17 cellular contexts compared by ENCODE assay signal in the genomic region with DNA sequence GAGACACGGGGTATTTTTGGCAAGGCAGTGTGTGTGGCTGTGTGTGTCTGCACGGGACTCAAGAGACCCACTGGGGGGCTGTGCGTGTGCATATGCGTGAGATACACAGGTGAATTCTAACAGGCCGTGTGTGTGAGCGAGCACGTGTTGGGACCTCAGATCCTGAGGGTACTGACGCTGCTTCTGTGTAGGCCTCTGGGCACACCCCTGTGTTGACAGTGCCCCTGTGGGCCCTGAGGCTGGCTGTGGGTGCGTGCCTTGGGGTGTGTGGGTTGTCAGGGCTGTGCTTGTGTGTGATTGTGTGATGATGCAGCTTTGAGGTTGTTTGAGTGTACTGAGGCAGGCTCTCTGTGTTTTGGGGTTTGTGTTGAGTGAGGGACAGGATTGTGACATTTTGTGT. TPM values are rescaled to one million over a fixed set of nuclear protein-coding genes. Genes with fewer than 3 reads are reported as not detected.
"Had no signal": no experiment of that assay in that cellular context is flagged by ENCODE, and none has a peak within 500 bp of the region (broad histone marks: within the 10 kb centered on the region; RNA-seq: fewer than 3 reads in every experiment).

No MANE protein-coding gene starts in this region.

- H3K4me1 Mint-ChIP-seq: brain had no signal

- H3K27ac Mint-ChIP-seq: activated naive CD4-positive, alpha-beta T cell treated with anti-CD3 and anti-CD28 coated beads, Interleukin-2, amount 10 ng/mL, durations not matched to agents 7 days and 5 days; brain; dendritic cell treated with granulocyte-macrophage colony-stimulating factor and Interleukin-4, amounts not matched to agents 40 ng/mL and 50 ng/mL, for 4 days; stimulated activated naive B cell treated with anti-CD40 and anti-IgM and Interleukin-4, amounts not matched to agents 10 μg/mL and 1 μg/mL and 100 μg/mL, for 72 hours; T-helper 1 cell treated with Interleukin-12 subunit alpha and Interleukin-12 subunit beta and Interleukin-4 antibody, amounts not matched to agents 30 μg/mL and 1 μg/mL, for 36 hours; type B pancreatic cell had no signal

- DNase-seq: activated naive CD4-positive, alpha-beta T cell treated with anti-CD3 and anti-CD28 coated beads, Interleukin-2, amount 10 ng/mL, durations not matched to agents 7 days and 5 days; amygdala; glutamatergic neuron; left colon; midbrain; psoas muscle; SHP77; spleen; stimulated activated CD4-positive, alpha-beta T cell treated with anti-CD3 and anti-CD28 coated beads, Interleukin-1b, Interleukin-23, amount 100 ng/mL, for 48 hours; stimulated activated naive B cell treated with anti-CD40 and anti-IgM and Interleukin-4, amounts not matched to agents 10 μg/mL and 1 μg/mL and 100 μg/mL, for 72 hours had no signal

- H3K27me3 Mint-ChIP-seq: activated naive CD4-positive, alpha-beta T cell treated with anti-CD3 and anti-CD28 coated beads, Interleukin-2, amount 10 ng/mL, durations not matched to agents 7 days and 5 days; brain; dendritic cell treated with granulocyte-macrophage colony-stimulating factor and Interleukin-4, amounts not matched to agents 40 ng/mL and 50 ng/mL, for 4 days; stimulated activated naive B cell treated with anti-CD40 and anti-IgM and Interleukin-4, amounts not matched to agents 10 μg/mL and 1 μg/mL and 100 μg/mL, for 72 hours; type B pancreatic cell had no signal

- ATAC-seq: esophagus mucosa; left colon; psoas muscle; sciatic nerve; SK-N-SH treated with all-trans-retinoic acid at 6 μM for 48 hours; stimulated activated naive B cell treated with anti-CD40 and anti-IgM and Interleukin-4, amounts not matched to agents 10 μg/mL and 1 μg/mL and 100 μg/mL, for 72 hours had no signal

- H3K36me3 Mint-ChIP-seq: brain had no signal

- H3K9me3 Mint-ChIP-seq: activated naive CD4-positive, alpha-beta T cell treated with anti-CD3 and anti-CD28 coated beads, Interleukin-2, amount 10 ng/mL, durations not matched to agents 7 days and 5 days; dendritic cell treated with granulocyte-macrophage colony-stimulating factor and Interleukin-4, amounts not matched to agents 40 ng/mL and 50 ng/mL, for 4 days; stimulated activated naive B cell treated with anti-CD40 and anti-IgM and Interleukin-4, amounts not matched to agents 10 μg/mL and 1 μg/mL and 100 μg/mL, for 72 hours; T-helper 1 cell treated with Interleukin-12 subunit alpha and Interleukin-12 subunit beta and Interleukin-4 antibody, amounts not matched to agents 30 μg/mL and 1 μg/mL, for 36 hours; type B pancreatic cell had no signal

- H3K4me3 Mint-ChIP-seq: activated naive CD4-positive, alpha-beta T cell treated with anti-CD3 and anti-CD28 coated beads, Interleukin-2, amount 10 ng/mL, durations not matched to agents 7 days and 5 days; brain; dendritic cell treated with granulocyte-macrophage colony-stimulating factor and Interleukin-4, amounts not matched to agents 40 ng/mL and 50 ng/mL, for 4 days; stimulated activated naive B cell treated with anti-CD40 and anti-IgM and Interleukin-4, amounts not matched to agents 10 μg/mL and 1 μg/mL and 100 μg/mL, for 72 hours; T-helper 1 cell treated with Interleukin-12 subunit alpha and Interleukin-12 subunit beta and Interleukin-4 antibody, amounts not matched to agents 30 μg/mL and 1 μg/mL, for 36 hours; type B pancreatic cell had no signal

RNA-seq across cellular contexts. Expression of gene FOXP3, which starts 13.9 kb away (rescaled TPM):
- total RNA-seq: psoas muscle had no signal
